In the genomic region with DNA sequence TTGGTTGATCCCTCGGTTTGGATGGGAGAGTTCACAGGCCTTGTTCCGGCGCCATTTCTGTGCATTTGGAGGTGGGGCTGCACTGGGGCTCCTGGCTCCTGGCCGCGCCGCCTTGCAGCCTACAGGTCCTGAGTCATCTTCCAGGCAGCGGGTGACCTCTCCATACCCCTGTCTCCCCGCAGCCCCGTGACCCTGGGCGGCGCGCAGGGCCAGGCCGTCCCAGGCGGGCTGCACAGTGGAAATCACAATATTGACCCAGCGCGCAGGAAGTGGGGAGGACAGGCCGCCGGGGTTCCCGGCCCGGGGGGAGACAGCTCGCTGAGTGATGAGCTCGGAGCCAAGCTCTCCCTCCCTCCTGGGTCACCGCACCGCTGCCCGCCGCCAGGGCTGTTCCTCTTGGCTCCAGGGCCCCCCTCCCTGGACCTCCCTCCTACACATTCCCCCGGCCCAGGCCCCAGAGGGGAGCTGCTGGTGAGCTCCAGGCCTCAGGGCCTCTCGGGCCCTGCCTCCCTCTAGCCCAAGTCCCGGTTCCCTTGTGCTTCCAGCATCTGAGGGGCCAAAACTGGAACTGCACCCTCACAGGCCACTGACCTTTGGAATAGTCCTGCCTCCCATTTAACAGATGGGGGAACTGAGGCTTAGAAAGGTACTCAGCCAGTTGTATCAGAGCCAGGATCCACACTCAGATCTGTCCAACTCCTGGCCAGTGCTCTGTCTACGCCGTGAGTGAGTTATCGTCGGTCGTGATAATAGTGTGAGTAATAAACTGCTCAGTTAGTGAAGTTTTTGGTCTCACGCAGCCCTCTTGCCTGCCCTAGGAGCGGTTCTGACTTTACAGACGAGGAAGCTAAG, we compare ENCODE assay signal across 1 cellular context.
TF ChIP-seq lines count a peak whose summit lies in the region.

No MANE protein-coding gene starts in this region.

TF ChIP-seq in K562, 482 proteins besides CTCF, POLR2A, EP300 and RAD21 (continued from another document and continues in another):
- TF ChIP-seq, protein P1, sequence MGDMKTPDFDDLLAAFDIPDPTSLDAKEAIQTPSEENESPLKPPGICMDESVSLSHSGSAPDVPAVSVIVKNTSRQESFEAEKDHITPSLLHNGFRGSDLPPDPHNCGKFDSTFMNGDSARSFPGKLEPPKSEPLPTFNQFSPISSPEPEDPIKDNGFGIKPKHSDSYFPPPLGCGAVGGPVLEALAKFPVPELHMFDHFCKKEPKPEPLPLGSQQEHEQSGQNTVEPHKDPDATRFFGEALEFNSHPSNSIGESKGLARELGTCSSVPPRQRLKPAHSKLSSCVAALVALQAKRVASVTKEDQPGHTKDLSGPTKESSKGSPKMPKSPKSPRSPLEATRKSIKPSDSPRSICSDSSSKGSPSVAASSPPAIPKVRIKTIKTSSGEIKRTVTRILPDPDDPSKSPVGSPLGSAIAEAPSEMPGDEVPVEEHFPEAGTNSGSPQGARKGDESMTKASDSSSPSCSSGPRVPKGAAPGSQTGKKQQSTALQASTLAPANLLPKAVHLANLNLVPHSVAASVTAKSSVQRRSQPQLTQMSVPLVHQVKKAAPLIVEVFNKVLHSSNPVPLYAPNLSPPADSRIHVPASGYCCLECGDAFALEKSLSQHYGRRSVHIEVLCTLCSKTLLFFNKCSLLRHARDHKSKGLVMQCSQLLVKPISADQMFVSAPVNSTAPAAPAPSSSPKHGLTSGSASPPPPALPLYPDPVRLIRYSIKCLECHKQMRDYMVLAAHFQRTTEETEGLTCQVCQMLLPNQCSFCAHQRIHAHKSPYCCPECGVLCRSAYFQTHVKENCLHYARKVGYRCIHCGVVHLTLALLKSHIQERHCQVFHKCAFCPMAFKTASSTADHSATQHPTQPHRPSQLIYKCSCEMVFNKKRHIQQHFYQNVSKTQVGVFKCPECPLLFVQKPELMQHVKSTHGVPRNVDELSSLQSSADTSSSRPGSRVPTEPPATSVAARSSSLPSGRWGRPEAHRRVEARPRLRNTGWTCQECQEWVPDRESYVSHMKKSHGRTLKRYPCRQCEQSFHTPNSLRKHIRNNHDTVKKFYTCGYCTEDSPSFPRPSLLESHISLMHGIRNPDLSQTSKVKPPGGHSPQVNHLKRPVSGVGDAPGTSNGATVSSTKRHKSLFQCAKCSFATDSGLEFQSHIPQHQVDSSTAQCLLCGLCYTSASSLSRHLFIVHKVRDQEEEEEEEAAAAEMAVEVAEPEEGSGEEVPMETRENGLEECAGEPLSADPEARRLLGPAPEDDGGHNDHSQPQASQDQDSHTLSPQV (IDR thresholded peaks at IDR 0.05) = peak; percentile 80
- TF ChIP-seq, protein P2, sequence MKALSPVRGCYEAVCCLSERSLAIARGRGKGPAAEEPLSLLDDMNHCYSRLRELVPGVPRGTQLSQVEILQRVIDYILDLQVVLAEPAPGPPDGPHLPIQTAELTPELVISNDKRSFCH (CRISPR knock-in tag; IDR thresholded peaks at IDR 0.05) = no peak
- TF ChIP-seq, protein P2 (tag; IDR thresholded peaks at IDR 0.05) = no peak; the same call in 1 of the 2 replicates
- TF ChIP-seq NFYB (IDR thresholded peaks at IDR 0.05; ENCODE audit: extremely low read depth, insufficient read length) (no peak), TAF1 (IDR thresholded peaks at IDR 0.05; ENCODE audit: control insufficient read depth, extremely low read depth, insufficient read depth, low read length, severe bottlenecking) (no peak), FOSL1 (tag; conservative IDR thresholded peaks at IDR 0.05) (peak; percentile 90), RCOR1 (IDR thresholded peaks at IDR 0.05; ENCODE audit: borderline replicate concordance in 1 of 2, low read depth in 2 of 2, low read length in 2 of 2) (peak in 1 of 2 experiments; percentile 68; a peak in 2 of 4 replicates), BHLHE40 (IDR thresholded peaks at IDR 0.05; ENCODE audit: low read length) (peak; percentile 65; the same call in 1 of the 2 replicates), DIDO1 (tag; IDR thresholded peaks at IDR 0.05; ENCODE audit: low read depth) (no peak), CEBPB (tag; IDR thresholded peaks at IDR 0.05) (no peak), NBN (IDR thresholded peaks at IDR 0.05; ENCODE audit: low read depth) (no peak), TEAD1 (CRISPR knock-in tag; IDR thresholded peaks at IDR 0.05) (peak in 1 of 2 experiments; percentile 53; a peak in 2 of 4 replicates), YBX1 (IDR thresholded peaks at IDR 0.05) (no peak), ZFPM2 (CRISPR knock-in tag; IDR thresholded peaks at IDR 0.05) (no peak), SMARCC2 (IDR thresholded peaks at IDR 0.05; ENCODE audit: low read depth) (0 out of 2 replicates have a peak, but pooled peaks have one; percentile 29), RFX5 (IDR thresholded peaks at IDR 0.05; ENCODE audit: low read depth, low read length) (no peak), KLF1 (tag; IDR thresholded peaks at IDR 0.05) (no peak), BMI1 (IDR thresholded peaks at IDR 0.05; ENCODE audit: low read length) (no peak), ZNF354B (CRISPR knock-in tag; IDR thresholded peaks at IDR 0.05) (no peak), MCM3 (IDR thresholded peaks at IDR 0.05) (no peak), ZNF830 (CRISPR knock-in tag; IDR thresholded peaks at IDR 0.05) (no peak), ZNF311 (CRISPR knock-in tag; IDR thresholded peaks at IDR 0.05) (no peak), KDM1A (IDR thresholded peaks at IDR 0.05) (peak; percentile 53 to 75; a peak in 1 of 4 replicates), ZNF212 (CRISPR knock-in tag; IDR thresholded peaks at IDR 0.05) (no peak), CHD4 (IDR thresholded peaks at IDR 0.05; ENCODE audit: insufficient read depth, insufficient replicate concordance, low read depth, low read length, poor library complexity, severe bottlenecking) (no peak), ATF1 (CRISPR knock-in tag; IDR thresholded peaks at IDR 0.05) (no peak), ATF1 (tag; IDR thresholded peaks at IDR 0.05) (peak; percentile 38; the same call in 1 of the 2 replicates), PHF21A (IDR thresholded peaks at IDR 0.05; ENCODE audit: borderline replicate concordance, low read depth) (peak; percentile 76; the same call in 1 of the 2 replicates)
- TF ChIP-seq, protein P3, sequence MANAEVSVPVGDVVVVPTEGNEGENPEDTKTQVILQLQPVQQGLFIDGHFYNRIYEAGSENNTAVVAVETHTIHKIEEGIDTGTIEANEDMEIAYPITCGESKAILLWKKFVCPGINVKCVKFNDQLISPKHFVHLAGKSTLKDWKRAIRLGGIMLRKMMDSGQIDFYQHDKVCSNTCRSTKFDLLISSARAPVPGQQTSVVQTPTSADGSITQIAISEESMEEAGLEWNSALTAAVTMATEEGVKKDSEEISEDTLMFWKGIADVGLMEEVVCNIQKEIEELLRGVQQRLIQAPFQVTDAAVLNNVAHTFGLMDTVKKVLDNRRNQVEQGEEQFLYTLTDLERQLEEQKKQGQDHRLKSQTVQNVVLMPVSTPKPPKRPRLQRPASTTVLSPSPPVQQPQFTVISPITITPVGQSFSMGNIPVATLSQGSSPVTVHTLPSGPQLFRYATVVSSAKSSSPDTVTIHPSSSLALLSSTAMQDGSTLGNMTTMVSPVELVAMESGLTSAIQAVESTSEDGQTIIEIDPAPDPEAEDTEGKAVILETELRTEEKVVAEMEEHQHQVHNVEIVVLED (CRISPR knock-in tag; IDR thresholded peaks at IDR 0.05) = peak; percentile 23; the same call in 1 of the 2 replicates
- TF ChIP-seq, protein P4, sequence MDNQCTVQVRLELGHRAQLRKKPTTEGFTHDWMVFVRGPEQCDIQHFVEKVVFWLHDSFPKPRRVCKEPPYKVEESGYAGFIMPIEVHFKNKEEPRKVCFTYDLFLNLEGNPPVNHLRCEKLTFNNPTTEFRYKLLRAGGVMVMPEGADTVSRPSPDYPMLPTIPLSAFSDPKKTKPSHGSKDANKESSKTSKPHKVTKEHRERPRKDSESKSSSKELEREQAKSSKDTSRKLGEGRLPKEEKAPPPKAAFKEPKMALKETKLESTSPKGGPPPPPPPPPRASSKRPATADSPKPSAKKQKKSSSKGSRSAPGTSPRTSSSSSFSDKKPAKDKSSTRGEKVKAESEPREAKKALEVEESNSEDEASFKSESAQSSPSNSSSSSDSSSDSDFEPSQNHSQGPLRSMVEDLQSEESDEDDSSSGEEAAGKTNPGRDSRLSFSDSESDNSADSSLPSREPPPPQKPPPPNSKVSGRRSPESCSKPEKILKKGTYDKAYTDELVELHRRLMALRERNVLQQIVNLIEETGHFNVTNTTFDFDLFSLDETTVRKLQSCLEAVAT (IDR thresholded peaks at IDR 0.05) = no peak
- TF ChIP-seq, protein P5, sequence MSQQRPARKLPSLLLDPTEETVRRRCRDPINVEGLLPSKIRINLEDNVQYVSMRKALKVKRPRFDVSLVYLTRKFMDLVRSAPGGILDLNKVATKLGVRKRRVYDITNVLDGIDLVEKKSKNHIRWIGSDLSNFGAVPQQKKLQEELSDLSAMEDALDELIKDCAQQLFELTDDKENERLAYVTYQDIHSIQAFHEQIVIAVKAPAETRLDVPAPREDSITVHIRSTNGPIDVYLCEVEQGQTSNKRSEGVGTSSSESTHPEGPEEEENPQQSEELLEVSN (IDR thresholded peaks at IDR 0.05; ENCODE audit: borderline replicate concordance in 1 of 2, extremely low read depth in 1 of 2, insufficient read depth in 1 of 2, insufficient read length in 1 of 2, low read depth in 1 of 2, low read length in 1 of 2, poor library complexity in 1 of 2, severe bottlenecking in 1 of 2) = peak in 1 of 2 experiments; percentile 14
- TF ChIP-seq, protein P6, sequence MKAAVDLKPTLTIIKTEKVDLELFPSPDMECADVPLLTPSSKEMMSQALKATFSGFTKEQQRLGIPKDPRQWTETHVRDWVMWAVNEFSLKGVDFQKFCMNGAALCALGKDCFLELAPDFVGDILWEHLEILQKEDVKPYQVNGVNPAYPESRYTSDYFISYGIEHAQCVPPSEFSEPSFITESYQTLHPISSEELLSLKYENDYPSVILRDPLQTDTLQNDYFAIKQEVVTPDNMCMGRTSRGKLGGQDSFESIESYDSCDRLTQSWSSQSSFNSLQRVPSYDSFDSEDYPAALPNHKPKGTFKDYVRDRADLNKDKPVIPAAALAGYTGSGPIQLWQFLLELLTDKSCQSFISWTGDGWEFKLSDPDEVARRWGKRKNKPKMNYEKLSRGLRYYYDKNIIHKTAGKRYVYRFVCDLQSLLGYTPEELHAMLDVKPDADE (conservative IDR thresholded peaks at IDR 0.05; ENCODE audit: control insufficient read depth, low read depth, low read length) = no peak
- TF ChIP-seq, protein P7, sequence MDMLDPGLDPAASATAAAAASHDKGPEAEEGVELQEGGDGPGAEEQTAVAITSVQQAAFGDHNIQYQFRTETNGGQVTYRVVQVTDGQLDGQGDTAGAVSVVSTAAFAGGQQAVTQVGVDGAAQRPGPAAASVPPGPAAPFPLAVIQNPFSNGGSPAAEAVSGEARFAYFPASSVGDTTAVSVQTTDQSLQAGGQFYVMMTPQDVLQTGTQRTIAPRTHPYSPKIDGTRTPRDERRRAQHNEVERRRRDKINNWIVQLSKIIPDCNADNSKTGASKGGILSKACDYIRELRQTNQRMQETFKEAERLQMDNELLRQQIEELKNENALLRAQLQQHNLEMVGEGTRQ (CRISPR knock-in tag; IDR thresholded peaks at IDR 0.05) = peak; percentile 41; the same call in 1 of the 2 replicates
- TF ChIP-seq, protein P8, sequence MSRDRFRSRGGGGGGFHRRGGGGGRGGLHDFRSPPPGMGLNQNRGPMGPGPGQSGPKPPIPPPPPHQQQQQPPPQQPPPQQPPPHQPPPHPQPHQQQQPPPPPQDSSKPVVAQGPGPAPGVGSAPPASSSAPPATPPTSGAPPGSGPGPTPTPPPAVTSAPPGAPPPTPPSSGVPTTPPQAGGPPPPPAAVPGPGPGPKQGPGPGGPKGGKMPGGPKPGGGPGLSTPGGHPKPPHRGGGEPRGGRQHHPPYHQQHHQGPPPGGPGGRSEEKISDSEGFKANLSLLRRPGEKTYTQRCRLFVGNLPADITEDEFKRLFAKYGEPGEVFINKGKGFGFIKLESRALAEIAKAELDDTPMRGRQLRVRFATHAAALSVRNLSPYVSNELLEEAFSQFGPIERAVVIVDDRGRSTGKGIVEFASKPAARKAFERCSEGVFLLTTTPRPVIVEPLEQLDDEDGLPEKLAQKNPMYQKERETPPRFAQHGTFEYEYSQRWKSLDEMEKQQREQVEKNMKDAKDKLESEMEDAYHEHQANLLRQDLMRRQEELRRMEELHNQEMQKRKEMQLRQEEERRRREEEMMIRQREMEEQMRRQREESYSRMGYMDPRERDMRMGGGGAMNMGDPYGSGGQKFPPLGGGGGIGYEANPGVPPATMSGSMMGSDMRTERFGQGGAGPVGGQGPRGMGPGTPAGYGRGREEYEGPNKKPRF (IDR thresholded peaks at IDR 0.05; ENCODE audit: low read depth, low read length) = no peak
- TF ChIP-seq, protein P9, sequence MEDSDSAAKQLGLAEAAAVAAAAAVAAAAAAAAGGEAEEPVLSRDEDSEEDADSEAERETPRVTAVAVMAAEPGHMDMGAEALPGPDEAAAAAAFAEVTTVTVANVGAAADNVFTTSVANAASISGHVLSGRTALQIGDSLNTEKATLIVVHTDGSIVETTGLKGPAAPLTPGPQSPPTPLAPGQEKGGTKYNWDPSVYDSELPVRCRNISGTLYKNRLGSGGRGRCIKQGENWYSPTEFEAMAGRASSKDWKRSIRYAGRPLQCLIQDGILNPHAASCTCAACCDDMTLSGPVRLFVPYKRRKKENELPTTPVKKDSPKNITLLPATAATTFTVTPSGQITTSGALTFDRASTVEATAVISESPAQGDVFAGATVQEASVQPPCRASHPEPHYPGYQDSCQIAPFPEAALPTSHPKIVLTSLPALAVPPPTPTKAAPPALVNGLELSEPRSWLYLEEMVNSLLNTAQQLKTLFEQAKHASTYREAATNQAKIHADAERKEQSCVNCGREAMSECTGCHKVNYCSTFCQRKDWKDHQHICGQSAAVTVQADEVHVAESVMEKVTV (CRISPR knock-in tag; IDR thresholded peaks at IDR 0.05) = no peak
- TF ChIP-seq, protein P10, sequence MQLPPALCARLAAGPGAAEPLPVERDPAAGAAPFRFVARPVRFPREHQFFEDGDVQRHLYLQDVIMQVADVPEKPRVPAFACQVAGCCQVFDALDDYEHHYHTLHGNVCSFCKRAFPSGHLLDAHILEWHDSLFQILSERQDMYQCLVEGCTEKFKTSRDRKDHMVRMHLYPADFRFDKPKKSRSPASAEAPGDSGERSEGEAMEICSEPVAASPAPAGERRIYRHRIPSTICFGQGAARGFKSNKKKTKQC (CRISPR knock-in tag; IDR thresholded peaks at IDR 0.05) = no peak
- TF ChIP-seq, protein P11, sequence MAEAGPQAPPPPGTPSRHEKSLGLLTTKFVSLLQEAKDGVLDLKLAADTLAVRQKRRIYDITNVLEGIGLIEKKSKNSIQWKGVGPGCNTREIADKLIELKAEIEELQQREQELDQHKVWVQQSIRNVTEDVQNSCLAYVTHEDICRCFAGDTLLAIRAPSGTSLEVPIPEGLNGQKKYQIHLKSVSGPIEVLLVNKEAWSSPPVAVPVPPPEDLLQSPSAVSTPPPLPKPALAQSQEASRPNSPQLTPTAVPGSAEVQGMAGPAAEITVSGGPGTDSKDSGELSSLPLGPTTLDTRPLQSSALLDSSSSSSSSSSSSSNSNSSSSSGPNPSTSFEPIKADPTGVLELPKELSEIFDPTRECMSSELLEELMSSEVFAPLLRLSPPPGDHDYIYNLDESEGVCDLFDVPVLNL (CRISPR knock-in tag; IDR thresholded peaks at IDR 0.05; ENCODE audit: low read depth) = no peak
